ENCODE assay signal across 28 cellular contexts in the genomic region with DNA sequence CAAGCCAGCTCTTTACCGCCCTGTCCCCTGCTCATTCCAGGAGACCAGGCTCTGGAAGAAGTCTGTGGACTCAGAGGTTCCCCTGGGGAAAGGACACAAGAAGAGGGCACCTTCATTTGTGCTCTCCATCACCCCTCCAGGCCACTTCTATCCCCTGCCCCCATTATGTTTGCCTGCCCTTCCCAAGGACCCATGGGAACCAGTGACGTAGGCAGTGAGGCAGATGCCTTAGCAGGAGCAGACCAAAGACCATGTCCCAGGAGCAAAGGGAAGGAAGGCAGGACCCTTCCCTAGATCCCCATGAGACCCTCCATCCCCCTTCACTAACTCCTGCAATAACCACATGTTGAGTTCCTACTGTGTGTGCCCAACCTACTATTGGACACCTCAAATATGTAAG.
"Had no signal": no experiment of that assay in that cellular context is flagged by ENCODE, and none has a peak within 500 bp of the region (broad histone marks: within the 10 kb centered on the region; RNA-seq: fewer than 3 reads in every experiment).

No MANE protein-coding gene starts in this region.

- H3K27ac Mint-ChIP-seq: naive thymus-derived CD4-positive, alpha-beta T cell; natural killer cell; nephron; neural progenitor cell; progenitor cell of endocrine pancreas; stimulated activated effector memory CD8-positive, alpha-beta T cell treated with anti-CD3 and anti-CD28 coated beads, Interleukin-12 subunit alpha, Interleukin-12 subunit beta, amount 100 ng/mL, for 72 hours; stimulated activated naive CD8-positive, alpha-beta T cell treated with anti-CD3 and anti-CD28 coated beads, Interleukin-15, amount 100 ng/mL, for 72 hours; type B pancreatic cell had no signal

- H3K4me1 ChIP-seq: pancreas, psoas muscle, suprapubic skin, testis, tibial artery, transverse colon, upper lobe of right lung, uterus had no signal

- H3K9me3 ChIP-seq: neutrophil, pancreas, psoas muscle, suprapubic skin, testis, tibial artery, transverse colon, upper lobe of right lung, uterus had no signal

- H3K4me3 Mint-ChIP-seq: naive thymus-derived CD4-positive, alpha-beta T cell; natural killer cell; nephron; neural progenitor cell; stimulated activated effector memory CD8-positive, alpha-beta T cell treated with anti-CD3 and anti-CD28 coated beads, Interleukin-12 subunit alpha, Interleukin-12 subunit beta, amount 100 ng/mL, for 72 hours; stimulated activated naive CD8-positive, alpha-beta T cell treated with anti-CD3 and anti-CD28 coated beads, Interleukin-15, amount 100 ng/mL, for 72 hours; type B pancreatic cell had no signal

- H3K36me3 Mint-ChIP-seq: naive thymus-derived CD4-positive, alpha-beta T cell; natural killer cell; neural progenitor cell; stimulated activated effector memory CD8-positive, alpha-beta T cell treated with anti-CD3 and anti-CD28 coated beads, Interleukin-12 subunit alpha, Interleukin-12 subunit beta, amount 100 ng/mL, for 72 hours; type B pancreatic cell had no signal

- H3K4me1 Mint-ChIP-seq: naive thymus-derived CD4-positive, alpha-beta T cell; natural killer cell; nephron; stimulated activated effector memory CD8-positive, alpha-beta T cell treated with anti-CD3 and anti-CD28 coated beads, Interleukin-12 subunit alpha, Interleukin-12 subunit beta, amount 100 ng/mL, for 72 hours; stimulated activated naive CD8-positive, alpha-beta T cell treated with anti-CD3 and anti-CD28 coated beads, Interleukin-15, amount 100 ng/mL, for 72 hours had no signal

- H3K27ac ChIP-seq: neural progenitor cell, neutrophil, pancreas, psoas muscle, skin epidermis, suprapubic skin, testis, tibial artery, transverse colon, upper lobe of right lung, uterus had no signal

- H3K9ac ChIP-seq: neural progenitor cell had no signal

- H3K4me2 ChIP-seq: neural progenitor cell had no signal

- H3K36me3 ChIP-seq: neural progenitor cell, neutrophil, pancreas, suprapubic skin, tibial artery, transverse colon, upper lobe of right lung, uterus had no signal

- H3K27me3 ChIP-seq: neural progenitor cell, pancreas, testis, transverse colon, upper lobe of right lung, uterus had no signal

- H2AFZ ChIP-seq: neural progenitor cell had no signal

- H3K9me3 Mint-ChIP-seq: naive thymus-derived CD4-positive, alpha-beta T cell; natural killer cell; neural progenitor cell; stimulated activated effector memory CD8-positive, alpha-beta T cell treated with anti-CD3 and anti-CD28 coated beads, Interleukin-12 subunit alpha, Interleukin-12 subunit beta, amount 100 ng/mL, for 72 hours; stimulated activated naive CD8-positive, alpha-beta T cell treated with anti-CD3 and anti-CD28 coated beads, Interleukin-15, amount 100 ng/mL, for 72 hours; type B pancreatic cell had no signal

- H3K4me3 ChIP-seq: neural progenitor cell, pancreas, psoas muscle, skin epidermis, suprapubic skin, testis, tibial artery, transverse colon, upper lobe of right lung, uterus had no signal

- DNase-seq: naive thymus-derived CD4-positive, alpha-beta T cell; natural killer cell; nucleus accumbens; pancreas; psoas muscle; right cardiac atrium; stimulated activated CD4-positive, alpha-beta T cell treated with anti-CD3 and anti-CD28 coated beads, Interleukin-15, amount 100 ng/mL, for 24 hours; stimulated activated CD4-positive, alpha-beta T cell treated with anti-CD3 and anti-CD28 coated beads, Interleukin-2, amount 100 ng/mL, for 24 hours; stimulated activated CD4-positive, alpha-beta T cell treated with anti-CD3 and anti-CD28 coated beads, Interleukin-2, amount 100 ng/mL, for 48 hours; stimulated activated CD4-positive, alpha-beta T cell treated with anti-CD3 and anti-CD28 coated beads, Interleukin-4, amount 100 ng/mL, for 24 hours; stimulated activated naive CD4-positive, alpha-beta T cell; stimulated activated naive CD8-positive, alpha-beta T cell treated with anti-CD3 and anti-CD28 coated beads, Interleukin-15, amount 100 ng/mL, for 72 hours; stimulated activated naive CD8-positive, alpha-beta T cell treated with anti-CD3 and anti-CD28 coated beads, Interleukin-15, Interleukin-2, amounts not matched to agents 100 U/mL and 50 U/mL, for 24 hours; substantia nigra; testis; tibial artery; transverse colon; upper lobe of right lung; uterus had no signal

- ATAC-seq: naive thymus-derived CD4-positive, alpha-beta T cell; natural killer cell; pancreas; psoas muscle; right cardiac atrium; sciatic nerve; stimulated activated effector memory CD8-positive, alpha-beta T cell treated with anti-CD3 and anti-CD28 coated beads, Interleukin-12 subunit alpha, Interleukin-12 subunit beta, amount 100 ng/mL, for 72 hours; stimulated activated naive CD8-positive, alpha-beta T cell treated with anti-CD3 and anti-CD28 coated beads, Interleukin-15, amount 100 ng/mL, for 72 hours; stimulated activated naive CD8-positive, alpha-beta T cell treated with anti-CD3 and anti-CD28 coated beads, Interleukin-15, Interleukin-2, amounts not matched to agents 100 U/mL and 50 U/mL, for 24 hours; upper lobe of right lung had no signal
